ENCODE assay signal across 13 cellular contexts in the genomic region with DNA sequence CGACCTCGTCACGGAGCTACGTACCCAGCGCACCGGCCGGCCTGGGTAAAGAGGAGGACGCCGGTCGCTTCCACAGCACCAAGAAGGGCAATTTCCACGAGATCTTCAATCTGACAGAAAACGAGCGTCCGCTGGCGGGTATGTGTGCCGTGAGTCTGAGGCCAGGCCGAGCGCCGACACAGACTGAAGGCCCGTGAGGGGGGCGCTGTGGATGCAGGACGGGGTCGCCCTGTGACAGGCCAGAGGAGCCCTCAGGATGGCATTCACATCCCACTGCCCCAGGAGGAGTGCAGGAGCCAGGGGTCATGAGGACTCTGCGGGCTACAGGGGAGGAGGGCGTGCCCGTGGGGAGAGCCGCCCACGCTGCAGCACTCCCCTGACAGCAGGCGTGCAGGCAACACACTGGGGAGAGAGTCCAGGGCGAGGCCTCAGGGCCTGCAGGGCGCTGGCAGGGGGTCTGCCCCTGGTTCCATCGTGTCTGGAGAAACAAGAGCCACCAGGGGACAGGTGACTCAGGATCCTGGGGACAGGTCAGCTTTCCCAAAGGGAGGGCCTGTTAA. TPM values are rescaled to one million over a fixed set of nuclear protein-coding genes. Genes with fewer than 3 reads are reported as not detected.
A peak's percentile ranks its signal among the peaks of the same experiment; 100 is the strongest.
DNase-seq lines count a peak whose midpoint lies in the region; ATAC-seq and TF ChIP-seq lines count a peak whose summit lies in the region.
"Had no signal": no experiment of that assay in that cellular context is flagged by ENCODE, and none has a peak within 500 bp of the region (broad histone marks: within the 10 kb centered on the region; RNA-seq: fewer than 3 reads in every experiment).

No MANE protein-coding gene starts in this region.

- peak overlapping the region; percentile 95 for H3K27ac Mint-ChIP-seq in activated CD8-positive, alpha-beta T cell treated with anti-CD3 and anti-CD28 coated beads for 36 hours

- H3K9me3 ChIP-seq in heart left ventricle, result no peaks in the 10 kb centered on the region
- H3K9me3 ChIP-seq in mononuclear cell (ENCODE audit: low read depth, low read length), result no peaks in the 10 kb centered on the region
- no peaks in the 10 kb centered on the region for H3K9me3 ChIP-seq in upper lobe of right lung
- H3K9me3 ChIP-seq: pancreas had no signal

- H3K4me1 ChIP-seq in heart left ventricle (peaks cover 0 to 42% (median 16%) of the 10 kb centered on the region in 12 donors), mononuclear cell (ENCODE audit: insufficient read depth, low read length) (peaks cover 25% of the 10 kb centered on the region), upper lobe of right lung (peaks cover 8% of the 10 kb centered on the region)
- H3K4me1 ChIP-seq: pancreas had no signal

- no peaks in the 10 kb centered on the region for H3K27me3 Mint-ChIP-seq in activated CD8-positive, alpha-beta T cell treated with anti-CD3 and anti-CD28 coated beads for 36 hours

- WGBS in heart left ventricle, 4 donors, result 81 to 89% (median 86%) methylated on average over 27 to 32 of the region's 32 CpGs

- H3K4me3 Mint-ChIP-seq in activated CD8-positive, alpha-beta T cell treated with anti-CD3 and anti-CD28 coated beads for 36 hours, result peak overlapping the region; percentile 85

- H3K36me3 ChIP-seq in heart left ventricle (peaks cover 0 to 80% (median 49%) of the 10 kb centered on the region in 9 donors), upper lobe of right lung (peaks cover 58% of the 10 kb centered on the region)
- H3K36me3 ChIP-seq: brain microvascular endothelial cell had no signal

- intact Hi-C loops in heart left ventricle (cut with DNase I), result loop anchor here in 1 of 10 donors (5.0 kb wide), 1 partner anchor 111 kb away; no protein-coding TSS in a partner anchor
- intact Hi-C loops in left ventricle myocardium superior (cut with micrococcal nuclease), result no loop called here
- intact Hi-C loops in activated CD8-positive, alpha-beta T cell treated with anti-CD3 and anti-CD28 coated beads for 36 hours (cut with micrococcal nuclease), result loop anchor here (10.0 kb wide), 1 partner anchor 89 kb away; no protein-coding TSS in a partner anchor
- intact Hi-C loops in upper lobe of right lung (cut with DNase I), result no loop called here

- H3K9me3 Mint-ChIP-seq in activated CD8-positive, alpha-beta T cell treated with anti-CD3 and anti-CD28 coated beads for 36 hours, result no peaks in the 10 kb centered on the region

- TF ChIP-seq POLR2A in heart left ventricle (IDR thresholded peaks at IDR 0.05), result no peak

- H3K27ac ChIP-seq in heart left ventricle, result peak overlapping the region in 11 of 12 donors; percentile 31 to 86 (median 69)
- no peak overlapping the region for H3K27ac ChIP-seq in upper lobe of right lung
- H3K27ac ChIP-seq: brain microvascular endothelial cell, pancreas, WERI-Rb-1 had no signal

- no peak for TF ChIP-seq CTCF in heart left ventricle (IDR thresholded peaks at IDR 0.05)
- no peak for TF ChIP-seq CTCF in activated CD8-positive, alpha-beta T cell treated with anti-CD3 and anti-CD28 coated beads for 36 hours (IDR thresholded peaks at IDR 0.05)
- TF ChIP-seq CTCF in upper lobe of right lung (IDR thresholded peaks at IDR 0.05), result no peak

- CTCF ChIA-PET in activated CD8-positive, alpha-beta T cell treated with anti-CD3 and anti-CD28 coated beads for 36 hours (lab: Charles Lee), result interaction anchor here (1.1 to 2.7 kb wide), 3 partner anchors 8 to 129 kb away, joined by 4 to 11 read pairs (median 6); no protein-coding TSS in a partner anchor

- POLR2A ChIA-PET in activated CD8-positive, alpha-beta T cell treated with anti-CD3 and anti-CD28 coated beads for 36 hours (lab: Charles Lee), result interaction anchor here (1.0 kb wide), 1 partner anchor 9 kb away, joined by 3 read pairs; no protein-coding TSS in a partner anchor

- H3K4me3 ChIP-seq in heart left ventricle (peak overlapping the region in 7 of 12 donors; percentile 2 to 61 (median 44)), mononuclear cell (ENCODE audit: low read length) (peak overlapping the region; percentile 13), upper lobe of right lung (no peak overlapping the region)
- H3K4me3 ChIP-seq: pancreas had no signal

- no peak for DNase-seq in heart left ventricle
- DNase-seq in left ventricle myocardium superior, result no peak
- peak; percentile 59 for DNase-seq in activated CD8-positive, alpha-beta T cell treated with anti-CD3 and anti-CD28 coated beads for 36 hours
- no peak for DNase-seq in upper lobe of right lung
- DNase-seq in HPDE6-E6E7 (ENCODE audit: extremely low spot score), result no peak
- no peak for DNase-seq in left lobe of liver (ENCODE audit: low spot score)
- DNase-seq: brain microvascular endothelial cell, NCI-H187 treated with DMSO at 0.1 percent for 48 hours, pancreas, WERI-Rb-1 had no signal

- no peaks in the 10 kb centered on the region for H3K27me3 ChIP-seq in heart left ventricle
- no peaks in the 10 kb centered on the region for H3K27me3 ChIP-seq in mononuclear cell (ENCODE audit: insufficient read depth, low read length)
- no peaks in the 10 kb centered on the region for H3K27me3 ChIP-seq in upper lobe of right lung
- H3K27me3 ChIP-seq: brain microvascular endothelial cell, pancreas had no signal

- peak in 1 of 4 donors; percentile 5 for ATAC-seq in heart left ventricle
- no peak for ATAC-seq in left ventricle myocardium superior
- ATAC-seq in activated CD8-positive, alpha-beta T cell treated with anti-CD3 and anti-CD28 coated beads for 36 hours, result peak; percentile 24
- ATAC-seq in upper lobe of right lung, result peak; percentile 3
- no peak for ATAC-seq in GM21529 (IDR thresholded peaks at IDR 0.05; ENCODE audit: unreplicated experiment)
- no peak for ATAC-seq in left lobe of liver
- ATAC-seq: Panc1 had no signal

- peaks cover 44% of the 10 kb centered on the region for H3K4me1 Mint-ChIP-seq in activated CD8-positive, alpha-beta T cell treated with anti-CD3 and anti-CD28 coated beads for 36 hours (ENCODE audit: low read depth)

- H3K36me3 Mint-ChIP-seq in activated CD8-positive, alpha-beta T cell treated with anti-CD3 and anti-CD28 coated beads for 36 hours (ENCODE audit: low read depth), result peaks cover 8% of the 10 kb centered on the region

RNA-seq across cellular contexts. Expression of gene GRAMD4, which starts 53.6 kb away (rescaled TPM):
- total RNA-seq in heart left ventricle (100 to 1,000 TPM in 2 of 9 donors, 10 to 100 TPM in 7; 31.2 to 122 (median 72.5) TPM), left ventricle myocardium superior (94.0 TPM), mononuclear cell (11.9 TPM), upper lobe of right lung (71.4 TPM), left lobe of liver (42.5 TPM)
- 10 to 100 TPM; 22.4 to 53.2 TPM for polyA plus RNA-seq in heart left ventricle
- total RNA-seq in activated CD8-positive, alpha-beta T cell treated with anti-CD3 and anti-CD28 coated beads for 36 hours, result 10 to 100 TPM; 26.9 to 28.1 TPM

Comparison
In these comparisons a context has a peak if more than half of its experiments do, and no peak if none do; other contexts are left out.
1. ATAC-seq: peak in activated CD8-positive, alpha-beta T cell treated with anti-CD3 and anti-CD28 coated beads for 36 hours (single experiment) and upper lobe of right lung (single experiment); none in left ventricle myocardium superior (single experiment), GM21529 (single experiment) and left lobe of liver (single experiment).